Comparison of ENCODE assay signal across 24 cellular contexts in the genomic region with DNA sequence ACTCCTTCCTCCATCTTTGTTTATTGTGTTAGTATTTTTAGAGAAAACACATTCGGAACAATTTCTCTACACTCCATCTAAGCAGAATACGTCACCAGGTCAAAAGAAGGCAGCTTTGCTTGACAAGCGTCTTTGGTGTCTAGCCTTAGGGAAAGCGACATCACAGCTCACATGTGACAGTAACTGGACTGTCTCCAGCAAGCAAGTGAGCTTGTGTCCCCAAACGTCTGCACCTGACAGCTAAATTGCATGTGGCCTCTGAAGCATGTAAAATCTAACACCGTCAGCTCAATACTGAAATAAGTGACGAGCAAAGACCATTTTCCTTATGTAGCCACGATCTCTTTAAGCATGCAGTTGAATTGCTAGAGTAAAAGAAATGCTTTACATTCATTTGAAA.
"Had no signal": no experiment of that assay in that cellular context is flagged by ENCODE, and none has a peak within 500 bp of the region (broad histone marks: within the 10 kb centered on the region; RNA-seq: fewer than 3 reads in every experiment).

No MANE protein-coding gene starts in this region.

- DNase-seq: activated B cell treated with CpG ODN at 0.5 μM for 24 hours; activated CD4-positive, alpha-beta T cell treated with anti-CD3 and anti-CD28 coated beads for 48 hours; activated CD4-positive, alpha-beta T cell treated with anti-CD3 and anti-CD28 coated beads, Interleukin-2, amount 50 U/mL, for 1 hour; activated CD4-positive, alpha-beta T cell treated with anti-CD3 and anti-CD28 coated beads, Interleukin-2, amount 50 U/mL, for 48 hours; activated CD8-positive, alpha-beta memory T cell treated with anti-CD3 and anti-CD28 coated beads for 24 hours; activated CD8-positive, alpha-beta T cell treated with anti-CD3 and anti-CD28 coated beads for 36 hours; activated effector memory CD4-positive, alpha-beta T cell treated with Interleukin-2 at 50 U/mL for 16 hours; activated gamma-delta T cell treated with Interleukin-2 at 50 U/mL for 16 hours; activated naive CD4-positive, alpha-beta T cell treated with anti-CD3 and anti-CD28 coated beads, Interleukin-2, amount 50 U/mL, for 16 hours; activated naive CD4-positive, alpha-beta T cell treated with Interleukin-2 at 50 U/mL for 16 hours; activated T-cell treated with anti-CD3 and anti-CD28 coated beads, Interleukin-2, amount 50 U/mL, for 4 hours; amniotic stem cell; aorta; caudate nucleus; cortex of kidney; dermis blood vessel endothelial cell; effector CD8-positive, alpha-beta T cell; endodermal cell; foreskin fibroblast; head of caudate nucleus; T-helper 17 cell; T1000; WERI-Rb-1 had no signal

- H3K9me3 ChIP-seq: body of pancreas had no signal

- H3K36me3 ChIP-seq: WERI-Rb-1 had no signal

- H3K27me3 ChIP-seq: body of pancreas had no signal

- H3K4me3 ChIP-seq: body of pancreas had no signal

- H3K27ac ChIP-seq: body of pancreas, WERI-Rb-1 had no signal
